14 cellular contexts compared by ENCODE assay signal in the genomic region with DNA sequence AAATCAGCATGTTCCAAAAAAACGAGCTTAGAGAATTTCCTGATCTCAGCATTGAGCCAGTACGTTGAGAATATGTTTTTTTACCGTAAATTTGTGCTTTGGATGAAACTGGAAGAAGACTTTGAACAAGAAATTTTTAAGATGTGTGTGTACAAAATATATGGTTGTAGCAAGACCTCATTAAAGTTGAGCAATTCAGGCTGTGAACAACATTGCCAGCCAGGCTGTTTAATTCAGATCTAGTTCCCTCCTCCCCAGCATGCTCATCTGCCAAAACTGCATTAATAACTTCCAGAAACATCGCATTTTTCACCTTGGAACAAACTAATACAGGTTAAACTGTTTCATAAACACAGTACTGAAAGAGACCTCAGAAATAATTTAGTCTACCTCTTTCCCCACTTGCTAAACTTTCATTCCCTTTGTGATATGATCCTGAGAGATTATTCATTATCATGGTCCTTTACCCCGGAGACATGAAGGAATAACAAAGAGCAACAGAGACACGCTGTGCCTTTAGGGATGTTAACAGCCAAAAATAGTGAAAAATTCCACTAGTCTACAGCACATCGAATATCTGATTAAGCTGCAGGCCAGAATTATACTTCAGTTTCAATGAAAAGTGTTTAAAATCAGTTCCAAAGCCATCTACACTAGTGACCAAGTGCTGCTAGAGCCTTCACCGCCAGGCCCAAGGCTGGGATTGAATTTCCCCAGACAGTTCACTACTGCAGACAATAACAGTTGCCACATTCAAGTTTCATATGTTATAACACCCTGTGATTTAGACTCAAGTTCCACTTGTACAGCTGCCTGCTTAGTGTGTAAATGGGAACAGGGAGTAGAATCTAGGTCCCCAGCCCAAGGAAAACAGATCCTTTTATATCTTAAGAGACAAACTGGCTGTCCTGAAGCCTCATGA.
A peak's percentile ranks its signal among the peaks of the same experiment; 100 is the strongest.
DNase-seq lines count a peak whose midpoint lies in the region; ATAC-seq and TF ChIP-seq lines count a peak whose summit lies in the region.
"Had no signal": no experiment of that assay in that cellular context is flagged by ENCODE, and none has a peak within 500 bp of the region (broad histone marks: within the 10 kb centered on the region; RNA-seq: fewer than 3 reads in every experiment).

No MANE protein-coding gene starts in this region.

- no peaks in the 10 kb centered on the region for H3K9me3 ChIP-seq in mammary epithelial cell (replicated peaks; ENCODE audit: insufficient read depth, low read length)
- H3K9me3 ChIP-seq in right cardiac atrium (ENCODE audit: control insufficient read depth, low read length) = no peaks in the 10 kb centered on the region
- H3K9me3 ChIP-seq in hepatocyte (ENCODE audit: low read depth) = no peaks in the 10 kb centered on the region
- H3K9me3 ChIP-seq: tibial nerve had no signal

- dilution Hi-C loops in mammary epithelial cell (cut with HindIII; ENCODE audit: low sequenced_read_pairs) = no loop called here

- H3K79me2 ChIP-seq in mammary epithelial cell (ENCODE audit: insufficient read depth, low read length) (peaks cover 75% of the 10 kb centered on the region), hepatocyte (peaks cover 79% of the 10 kb centered on the region)

- peaks cover 43% of the 10 kb centered on the region for H3K4me1 Mint-ChIP-seq in type B pancreatic cell (ENCODE audit: unreplicated experiment)

- CTCF ChIA-PET in mammary epithelial cell (lab: Charles Lee; ENCODE audit: low non-redundant PET) = no interaction called here

- no peaks in the 10 kb centered on the region for H3K36me3 Mint-ChIP-seq in type B pancreatic cell
- no peaks in the 10 kb centered on the region for H3K36me3 Mint-ChIP-seq in activated naive CD4-positive, alpha-beta T cell treated with anti-CD3 and anti-CD28 coated beads, Interleukin-2, amount 50 U/mL, for 72 hours

- H3K27ac ChIP-seq in mammary epithelial cell (ENCODE audit: insufficient read depth, low read depth, low read length) (no peak overlapping the region), right cardiac atrium (ENCODE audit: low read length) (peak overlapping the region; percentile 64), hepatocyte (no peak overlapping the region)
- H3K27ac ChIP-seq: tibial nerve had no signal

- ATAC-seq in right cardiac atrium = peak; percentile 73 to 85
- no peak for ATAC-seq in activated naive CD4-positive, alpha-beta T cell treated with anti-CD3 and anti-CD28 coated beads, Interleukin-2, amount 50 U/mL, for 72 hours
- ATAC-seq: left colon, Panc1 had no signal

- H3K4me2 ChIP-seq in mammary epithelial cell (ENCODE audit: insufficient read depth, low read depth, low read length) (no peak overlapping the region), hepatocyte (no peak overlapping the region)

- intact Hi-C loops in mammary epithelial cell (cut with micrococcal nuclease) = no loop called here
- intact Hi-C loops in right cardiac atrium (cut with DNase I) = no loop called here

- peaks cover 31% of the 10 kb centered on the region for H3K4me1 ChIP-seq in mammary epithelial cell (ENCODE audit: insufficient read depth, low read length)
- H3K4me1 ChIP-seq in right cardiac atrium (ENCODE audit: control insufficient read depth, insufficient read depth, low read length) = peaks cover 8% of the 10 kb centered on the region
- no peaks in the 10 kb centered on the region for H3K4me1 ChIP-seq in hepatocyte (ENCODE audit: insufficient read depth)
- H3K4me1 ChIP-seq: tibial nerve had no signal

- no peak overlapping the region for H3K9ac ChIP-seq in mammary epithelial cell (ENCODE audit: insufficient read depth, low read length)

- in situ Hi-C loops in mammary epithelial cell (cut with MboI; ENCODE audit: low sequenced_read_pairs in 2 of 2) = no loop called here

- no peak overlapping the region for H3K4me3 ChIP-seq in mammary epithelial cell (replicated peaks in 1 of 3; ENCODE audit: insufficient read depth in 1 of 3, low read depth in 2 of 3, low read length in 3 of 3)
- peak overlapping the region; percentile 3 for H3K4me3 ChIP-seq in right cardiac atrium (ENCODE audit: low read length)
- no peak overlapping the region for H3K4me3 ChIP-seq in hepatocyte
- H3K4me3 ChIP-seq: tibial nerve had no signal

- no TSS peak for BruUV-seq in mammary epithelial cell (replicated peaks; lab: Mats Ljungman, UMichigan)

- peak overlapping the region; percentile 19 for H3K4me3 Mint-ChIP-seq in type B pancreatic cell
- H3K4me3 Mint-ChIP-seq: neural crest cell had no signal

- DNase-seq in NCI-H2171 treated with DMSO at 0.1 percent for 48 hours (lab: John Stamatoyannopoulos, UW) = peak; percentile 12
- no peak for DNase-seq in NCI-H2171 (lab: John Stamatoyannopoulos, UW)
- peak; percentile 20 for DNase-seq in mammary epithelial cell
- DNase-seq in right cardiac atrium = peak in 1 of 3 donors; percentile 62
- DNase-seq in type B pancreatic cell (ENCODE audit: extremely low spot score, unreplicated experiment) = no peak
- DNase-seq in activated naive CD4-positive, alpha-beta T cell treated with anti-CD3 and anti-CD28 coated beads, Interleukin-2, amount 50 U/mL, for 72 hours (ENCODE audit: low spot score in 2 of 2) = no peak
- DNase-seq in NCI-H1694 treated with DMSO at 0.1 percent for 48 hours (lab: John Stamatoyannopoulos, UW) = no peak
- no peak for DNase-seq in hepatocyte (ENCODE audit: low spot score)
- DNase-seq: activated naive CD4-positive, alpha-beta T cell treated with anti-CD3 and anti-CD28 coated beads, Interleukin-2, amount 50 U/mL, for 16 hours; left colon; T1000 had no signal

- no peaks in the 10 kb centered on the region for H3K27me3 Mint-ChIP-seq in type B pancreatic cell

- no peaks in the 10 kb centered on the region for H3K9me3 Mint-ChIP-seq in type B pancreatic cell
- H3K9me3 Mint-ChIP-seq in activated naive CD4-positive, alpha-beta T cell treated with anti-CD3 and anti-CD28 coated beads, Interleukin-2, amount 50 U/mL, for 72 hours = no peaks in the 10 kb centered on the region

- no peaks in the 10 kb centered on the region for H4K20me1 ChIP-seq in mammary epithelial cell (ENCODE audit: insufficient read depth, low read length)
- no peaks in the 10 kb centered on the region for H4K20me1 ChIP-seq in hepatocyte (ENCODE audit: insufficient read depth, poor library complexity, severe bottlenecking)

- H3K27me3 ChIP-seq in mammary epithelial cell (ENCODE audit: insufficient read depth, low read length) (no peaks in the 10 kb centered on the region), right cardiac atrium (ENCODE audit: control insufficient read depth, insufficient read depth) (no peaks in the 10 kb centered on the region), hepatocyte (no peaks in the 10 kb centered on the region)
- H3K27me3 ChIP-seq: tibial nerve had no signal

- H3K27ac Mint-ChIP-seq in type B pancreatic cell = no peak overlapping the region
- no peak overlapping the region for H3K27ac Mint-ChIP-seq in activated naive CD4-positive, alpha-beta T cell treated with anti-CD3 and anti-CD28 coated beads, Interleukin-2, amount 50 U/mL, for 72 hours

- no peaks in the 10 kb centered on the region for H3K9me2 ChIP-seq in hepatocyte (replicated peaks; ENCODE audit: insufficient read depth)

- TF ChIP-seq CTCF in mammary epithelial cell (conservative IDR thresholded peaks at IDR 0.05 in 1 of 2, IDR thresholded peaks at IDR 0.05 in 1 of 2; ENCODE audit: extremely low read depth in 1 of 2, insufficient read depth in 1 of 2, low read depth in 1 of 2, low read length in 2 of 2) (no peak), type B pancreatic cell (conservative IDR thresholded peaks at IDR 0.05) (no peak), hepatocyte (IDR thresholded peaks at IDR 0.05; ENCODE audit: poor library complexity) (no peak)

- H2AFZ ChIP-seq in mammary epithelial cell (ENCODE audit: low read depth, low read length) = no peak overlapping the region
- H2AFZ ChIP-seq in hepatocyte = no peak overlapping the region

- H3K36me3 ChIP-seq in mammary epithelial cell (ENCODE audit: insufficient read depth, low read length) = no peaks in the 10 kb centered on the region
- H3K36me3 ChIP-seq in hepatocyte (replicated peaks; ENCODE audit: insufficient read depth, low read depth) = no peaks in the 10 kb centered on the region
- H3K36me3 ChIP-seq: tibial nerve had no signal

- 75% methylated on average over 8 of the region's 8 CpGs for WGBS in mammary epithelial cell (ENCODE audit: low coverage, missing lambda C conversion rate)
- WGBS in right cardiac atrium = 45% methylated on average over 8 of the region's 8 CpGs
- 83% methylated on average over 8 of the region's 8 CpGs for WGBS in hepatocyte (ENCODE audit: low lambda C conversion rate, missing lambda C conversion rate)

Comparison
In these comparisons a context has a peak if more than half of its experiments do, and no peak if none do; other contexts are left out.
1. DNase-seq: peak in NCI-H2171 treated with DMSO at 0.1 percent for 48 hours (single experiment) and mammary epithelial cell (single experiment); none in NCI-H2171 (single experiment), type B pancreatic cell (single experiment), activated naive CD4-positive, alpha-beta T cell treated with anti-CD3 and anti-CD28 coated beads, Interleukin-2, amount 50 U/mL, for 72 hours (0 of 2), NCI-H1694 treated with DMSO at 0.1 percent for 48 hours (single experiment) and hepatocyte (single experiment).
2. ATAC-seq: peak in right cardiac atrium (2 of 2); none in activated naive CD4-positive, alpha-beta T cell treated with anti-CD3 and anti-CD28 coated beads, Interleukin-2, amount 50 U/mL, for 72 hours (0 of 2).